Comparison of ENCODE assay signal across 12 cellular contexts in genomic region chr10:130022501-130023299, GRCh38. TPM values are rescaled to one million over a fixed set of nuclear protein-coding genes. Genes with fewer than 3 reads are reported as not detected.
DNase-seq lines count a peak whose midpoint lies in the region; ATAC-seq and TF ChIP-seq lines count a peak whose summit lies in the region.
"Had no signal": no experiment of that assay in that cellular context is flagged by ENCODE, and none has a peak within 500 bp of the region (broad histone marks: within the 10 kb centered on the region; RNA-seq: fewer than 3 reads in every experiment).

No MANE protein-coding gene starts in this region.

- no peak for TF ChIP-seq POLR2A in spleen (IDR thresholded peaks at IDR 0.05)

- POLR2A ChIA-PET in HEK293T (lab: Yijun Ruan, JAX): no interaction called here

- WGBS in spleen, 5 donors: 83 to 87% (median 86%) methylated on average over 19 to 28 of the region's 28 CpGs

- peaks cover 0 to under 1% (median 0%) of the 10 kb centered on the region in 7 donors for H3K27me3 ChIP-seq in spleen (replicated peaks in 1 of 7)

- no peaks in the 10 kb centered on the region for H3K9me3 ChIP-seq in spleen

- no peak overlapping the region for H3K27ac ChIP-seq in spleen

- H3K4me3 ChIP-seq in fibroblast of the aortic adventitia (ENCODE audit: low read depth, low read length) (no peak overlapping the region), spleen (no peak overlapping the region)

- CTCF ChIA-PET in HEK293T (lab: Yijun Ruan, JAX): no interaction called here

- TF ChIP-seq CTCF in fibroblast of the aortic adventitia (IDR thresholded peaks at IDR 0.05; ENCODE audit: insufficient read depth, low read length) (no peak), spleen (IDR thresholded peaks at IDR 0.05 in 8 of 11, conservative IDR thresholded peaks at IDR 0.05 in 3 of 11) (no peak)

- H3K4me1 ChIP-seq in spleen: no peaks in the 10 kb centered on the region

- peak; percentile 30 for DNase-seq in GOT3 (lab: John Stamatoyannopoulos, UW)
- DNase-seq in RKO (ENCODE audit: low spot score): peak; percentile 31
- DNase-seq in fibroblast of the aortic adventitia (ENCODE audit: low read depth): peak; percentile 82
- peak; percentile 64 for DNase-seq in spleen
- no peak for DNase-seq in HEK293T (ENCODE audit: extremely low spot score)
- DNase-seq in DMS53 treated with DMSO at 0.1 percent for 48 hours (lab: John Stamatoyannopoulos, UW; ENCODE audit: unreplicated experiment): no peak
- DNase-seq: activated T-cell treated with anti-CD3 and anti-CD28 coated beads, Interleukin-2, amount 50 U/mL, for 1 hour; anterior cingulate cortex; NCI-H345; SIG-M5 had no signal

- intact Hi-C loops in spleen (cut with DNase I; ENCODE audit: low total_unique reads): no loop called here

- no peak for ATAC-seq in HG02852 (IDR thresholded peaks at IDR 0.05; ENCODE audit: unreplicated experiment)

- H3K36me3 ChIP-seq in spleen: no peaks in the 10 kb centered on the region

TF ChIP-seq in HEK293T, 16 proteins besides CTCF, POLR2A, EP300 and RAD21:
- TF ChIP-seq SUZ12 (IDR thresholded peaks at IDR 0.05) (no peak), CTBP1 (IDR thresholded peaks at IDR 0.05; ENCODE audit: borderline replicate concordance) (no peak)

RNA-seq across cellular contexts. Expression of gene EBF3, which starts 58.6 kb away (rescaled TPM):
- total RNA-seq in fibroblast of the aortic adventitia (ENCODE audit: low replicate concordance): 5.2 and 14.7 TPM in 2 replicates
- total RNA-seq in spleen: under 1 TPM in 1 of 7 donors, not detected in 6; 0.20 TPM
- polyA plus RNA-seq in spleen: under 1 TPM; 0.02 to 0.19 (median 0.08) TPM
- total RNA-seq: mononuclear cell had no signal

Comparison
In these comparisons a context has a peak if more than half of its experiments do, and no peak if none do; other contexts are left out.
1. DNase-seq: peak in GOT3 (single experiment), RKO (single experiment), fibroblast of the aortic adventitia (single experiment) and spleen (single experiment); none in HEK293T (single experiment) and DMS53 treated with DMSO at 0.1 percent for 48 hours (single experiment).